ENCODE assay signal across 7 cellular contexts in genomic region chr6:37155394-37156312, GRCh38. TPM values are rescaled to one million over a fixed set of nuclear protein-coding genes. Genes with fewer than 3 reads are reported as not detected.
DNase-seq lines count a peak whose midpoint lies in the region; ATAC-seq, FAIRE-seq and TF ChIP-seq lines count a peak whose summit lies in the region.

No MANE protein-coding gene starts in this region.

- no peak for TF ChIP-seq CTCF in pancreas (IDR thresholded peaks at IDR 0.05)

- no peaks in the 10 kb centered on the region for H3K27me3 Mint-ChIP-seq in activated CD4-positive, alpha-beta memory T cell treated with anti-CD3 and anti-CD28 coated beads, Interleukin-2, amount 10 ng/mL, durations not matched to agents 7 days and 5 days

- peak overlapping the region; percentile 38 for H3K27ac Mint-ChIP-seq in activated CD4-positive, alpha-beta memory T cell treated with anti-CD3 and anti-CD28 coated beads, Interleukin-2, amount 10 ng/mL, durations not matched to agents 7 days and 5 days

- FAIRE-seq in GM19239 (lab: Jason Lieb, UNC) = peak; percentile 97
- no peak for FAIRE-seq in pancreas (lab: Jason Lieb, UNC)

- CTCF ChIA-PET in activated CD4-positive, alpha-beta memory T cell treated with anti-CD3 and anti-CD28 coated beads, Interleukin-2, amount 10 ng/mL, durations not matched to agents 7 days and 5 days (lab: Charles Lee) = no interaction called here

- H3K36me3 ChIP-seq in pancreas = no peaks in the 10 kb centered on the region

- H3K9me3 Mint-ChIP-seq in activated CD4-positive, alpha-beta memory T cell treated with anti-CD3 and anti-CD28 coated beads, Interleukin-2, amount 10 ng/mL, durations not matched to agents 7 days and 5 days = no peaks in the 10 kb centered on the region

- H3K4me1 ChIP-seq in pancreas = peaks cover 0 to 10% (median 0%) of the 10 kb centered on the region in 3 donors

- peaks cover 26% of the 10 kb centered on the region for H3K4me1 Mint-ChIP-seq in activated CD4-positive, alpha-beta memory T cell treated with anti-CD3 and anti-CD28 coated beads, Interleukin-2, amount 10 ng/mL, durations not matched to agents 7 days and 5 days

- WGBS in pancreas, 2 donors = 35 to 50% methylated on average over 11 of the region's 11 CpGs

- intact Hi-C loops in pancreas (cut with DNase I) (no loop called here), left ventricle myocardium superior (cut with micrococcal nuclease) (no loop called here)

- POLR2A ChIA-PET in activated CD4-positive, alpha-beta memory T cell treated with anti-CD3 and anti-CD28 coated beads, Interleukin-2, amount 10 ng/mL, durations not matched to agents 7 days and 5 days (lab: Charles Lee) = interaction anchor here (1.3 to 1.4 kb wide), 2 partner anchors 18 to 104 kb away, joined by 3 to 6 read pairs; no protein-coding TSS in a partner anchor

- no peaks in the 10 kb centered on the region for H3K27me3 ChIP-seq in pancreas

- H3K9me3 ChIP-seq in pancreas = no peaks in the 10 kb centered on the region

- H3K36me3 Mint-ChIP-seq in activated CD4-positive, alpha-beta memory T cell treated with anti-CD3 and anti-CD28 coated beads, Interleukin-2, amount 10 ng/mL, durations not matched to agents 7 days and 5 days (ENCODE audit: low read depth) = no peaks in the 10 kb centered on the region

- no peak overlapping the region for H3K4me3 ChIP-seq in pancreas

- H3K27ac ChIP-seq in pancreas = peak overlapping the region in 1 of 4 donors; percentile 41

- ATAC-seq in HG03064 (IDR thresholded peaks at IDR 0.05; ENCODE audit: low read depth, unreplicated experiment) (peak; percentile 83), pancreas (peak in 3 of 4 donors; percentile 26 to 76 (median 43)), left ventricle myocardium superior (no peak)

- peak overlapping the region; percentile 9 for H3K4me3 Mint-ChIP-seq in activated CD4-positive, alpha-beta memory T cell treated with anti-CD3 and anti-CD28 coated beads, Interleukin-2, amount 10 ng/mL, durations not matched to agents 7 days and 5 days

- DNase-seq in GM19239 (ENCODE audit: insufficient read length, low spot score) = peak; percentile 65
- peak; percentile 59 for DNase-seq in activated CD4-positive, alpha-beta memory T cell treated with anti-CD3 and anti-CD28 coated beads, Interleukin-2, amount 10 ng/mL, durations not matched to agents 7 days and 5 days
- DNase-seq in pancreas = no peak
- DNase-seq in superior temporal gyrus (ENCODE audit: extremely low spot score) = no peak
- DNase-seq in NCI-H2081 (lab: John Stamatoyannopoulos, UW) = no peak
- no peak for DNase-seq in left ventricle myocardium superior

RNA-seq across cellular contexts. Expression of gene PIM1, which starts 14.3 kb away (rescaled TPM):
- total RNA-seq in activated CD4-positive, alpha-beta memory T cell treated with anti-CD3 and anti-CD28 coated beads, Interleukin-2, amount 10 ng/mL, durations not matched to agents 7 days and 5 days = 100 to 1,000 TPM; 497 to 505 TPM
- 10 to 100 TPM in 4 of 6 donors, 1 to 10 TPM in 2; 7.5 to 25.3 (median 14.1) TPM for total RNA-seq in pancreas
- 10 to 100 TPM; 11.3 to 15.1 TPM for polyA plus RNA-seq in pancreas
- total RNA-seq in left ventricle myocardium superior = 35.0 TPM

Comparison
In these comparisons a context has a peak if more than half of its experiments do, and no peak if none do; other contexts are left out.
1. DNase-seq: peak in GM19239 (single experiment) and activated CD4-positive, alpha-beta memory T cell treated with anti-CD3 and anti-CD28 coated beads, Interleukin-2, amount 10 ng/mL, durations not matched to agents 7 days and 5 days (single experiment); none in pancreas (0 of 6), superior temporal gyrus (single experiment), NCI-H2081 (0 of 2) and left ventricle myocardium superior (single experiment).
2. RNA of gene PIM1, which starts 14.3 kb away (total RNA-seq): 497 to 505 TPM in activated CD4-positive, alpha-beta memory T cell treated with anti-CD3 and anti-CD28 coated beads, Interleukin-2, amount 10 ng/mL, durations not matched to agents 7 days and 5 days; 35.0 TPM in left ventricle myocardium superior (single experiment) and 7.5 to 25.3 TPM in pancreas; every median in the first group is over 10 times any median in the second.